ENCODE assay signal across 12 cellular contexts in genomic region chr1:175197536-175197935, GRCh38. TPM values are rescaled to one million over a fixed set of nuclear protein-coding genes. Genes with fewer than 3 reads are reported as not detected.
A peak's percentile ranks its signal among the peaks of the same experiment; 100 is the strongest.
DNase-seq lines count a peak whose midpoint lies in the region; ATAC-seq and TF ChIP-seq lines count a peak whose summit lies in the region.
"Had no signal": no experiment of that assay in that cellular context is flagged by ENCODE, and none has a peak within 500 bp of the region (broad histone marks: within the 10 kb centered on the region; RNA-seq: fewer than 3 reads in every experiment).

No MANE protein-coding gene starts in this region.

- no peak for TF ChIP-seq POLR2A in upper lobe of left lung (IDR thresholded peaks at IDR 0.05)

- H3K36me3 ChIP-seq in SJSA1 (no peaks in the 10 kb centered on the region), upper lobe of left lung (no peaks in the 10 kb centered on the region)
- H3K36me3 ChIP-seq: gastroesophageal sphincter had no signal

- 67% methylated on average over 2 of the region's 2 CpGs for WGBS in right cardiac atrium
- WGBS in upper lobe of left lung, 2 donors, result 71 to 80% methylated on average over 2 of the region's 2 CpGs

- H3K4me1 ChIP-seq in right cardiac atrium (ENCODE audit: control insufficient read depth, insufficient read depth, low read length) (peaks cover 13% of the 10 kb centered on the region), SJSA1 (replicated peaks) (peaks cover 52% of the 10 kb centered on the region), foreskin keratinocyte (peaks cover 52% of the 10 kb centered on the region), upper lobe of left lung (peaks cover 26 to 49% (median 39%) of the 10 kb centered on the region in 4 donors)

- no peak for TF ChIP-seq EP300 in upper lobe of left lung (IDR thresholded peaks at IDR 0.05)

- TF ChIP-seq CTCF in foreskin keratinocyte (conservative IDR thresholded peaks at IDR 0.05) (no peak), upper lobe of left lung (IDR thresholded peaks at IDR 0.05) (no peak)

- H3K9me3 ChIP-seq in right cardiac atrium (ENCODE audit: control insufficient read depth, low read length) (no peaks in the 10 kb centered on the region), SJSA1 (replicated peaks) (no peaks in the 10 kb centered on the region), upper lobe of left lung (no peaks in the 10 kb centered on the region)
- H3K9me3 ChIP-seq: gastroesophageal sphincter had no signal

- H3K27ac ChIP-seq in right cardiac atrium (ENCODE audit: low read length) (peak overlapping the region; percentile 1), SJSA1 (peak overlapping the region; percentile 40), foreskin keratinocyte (peak overlapping the region; percentile 86), upper lobe of left lung (peak overlapping the region; percentile 54 to 79 (median 70))
- H3K27ac ChIP-seq: gastroesophageal sphincter had no signal

- ATAC-seq in right cardiac atrium, result no peak
- no peak for ATAC-seq in left ventricle myocardium superior
- ATAC-seq in foreskin keratinocyte, result peak; percentile 78
- ATAC-seq in upper lobe of left lung (ENCODE audit: low FRiP score in 2 of 2), result no peak
- ATAC-seq: activated CD4-positive, CD25-positive, alpha-beta regulatory T cell treated with anti-CD3 and anti-CD28 coated beads, Interleukin-2, amount 50 U/mL, for 24 hours; gastroesophageal sphincter; naive thymus-derived CD8-positive, alpha-beta T cell had no signal

- intact Hi-C loops in right cardiac atrium (cut with DNase I) (no loop called here), left ventricle myocardium superior (cut with micrococcal nuclease) (no loop called here)

- no peak overlapping the region for H3K4me3 ChIP-seq in right cardiac atrium (ENCODE audit: low read length)
- no peak overlapping the region for H3K4me3 ChIP-seq in SJSA1
- no peak overlapping the region for H3K4me3 ChIP-seq in upper lobe of left lung
- H3K4me3 ChIP-seq: gastroesophageal sphincter had no signal

- H3K27me3 ChIP-seq in right cardiac atrium (ENCODE audit: control insufficient read depth, insufficient read depth), result no peaks in the 10 kb centered on the region
- H3K27me3 ChIP-seq in SJSA1 (replicated peaks), result no peaks in the 10 kb centered on the region
- no peaks in the 10 kb centered on the region for H3K27me3 ChIP-seq in foreskin keratinocyte
- H3K27me3 ChIP-seq in upper lobe of left lung, result no peaks in the 10 kb centered on the region
- H3K27me3 ChIP-seq: gastroesophageal sphincter had no signal

- DNase-seq in right cardiac atrium, result no peak
- no peak for DNase-seq in left ventricle myocardium superior
- peak; percentile 55 to 64 for DNase-seq in SJSA1 (ENCODE audit: low read depth in 1 of 2, low spot score in 2 of 2)
- DNase-seq in foreskin keratinocyte, result peak; percentile 93 to 97
- no peak for DNase-seq in upper lobe of left lung
- DNase-seq in mucosa of gallbladder (ENCODE audit: low spot score), result no peak
- no peak for DNase-seq in RPMI8226
- DNase-seq in RKO (ENCODE audit: low spot score), result no peak
- DNase-seq: NCI-H774 had no signal

RNA-seq across cellular contexts. Expression of gene KIAA0040, which starts 5.0 kb away (rescaled TPM):
- 10 to 100 TPM; 17.6 to 36.0 (median 22.3) TPM for total RNA-seq in right cardiac atrium
- 7.5 TPM for polyA plus RNA-seq in right cardiac atrium
- 16.9 TPM for total RNA-seq in left ventricle myocardium superior
- 4.0 and 14.5 TPM in 2 replicates for total RNA-seq in SJSA1 (2014; rRNA removed; shearing (Covaris generic))
- 70.3 and 80.8 TPM in 2 replicates for total RNA-seq in foreskin keratinocyte
- 34.5 and 35.5 TPM in 2 replicates for polyA plus RNA-seq in foreskin keratinocyte
- total RNA-seq in upper lobe of left lung, result 10 to 100 TPM; 23.0 to 58.7 (median 36.1) TPM
- 16.1 TPM for total RNA-seq in mucosa of gallbladder

Comparison
In these comparisons a context has a peak if more than half of its experiments do, and no peak if none do; other contexts are left out.
1. DNase-seq: peak in SJSA1 (2 of 2) and foreskin keratinocyte (2 of 2); none in right cardiac atrium (0 of 3), left ventricle myocardium superior (single experiment), upper lobe of left lung (0 of 2), mucosa of gallbladder (single experiment), RPMI8226 (single experiment) and RKO (single experiment).
2. H3K27ac ChIP-seq: peak in every context shown above with its lines; median percentile 86 in foreskin keratinocyte; 70 in upper lobe of left lung; 40 in SJSA1; 1 in right cardiac atrium.